1 cellular context compared by ENCODE assay signal in genomic region chr6:39377530-39377929, GRCh38.
TF ChIP-seq lines count a peak whose summit lies in the region.

No MANE protein-coding gene starts in this region.

TF ChIP-seq in HCT116, 20 proteins besides CTCF, POLR2A, EP300 and RAD21 (continued from another document):
- TF ChIP-seq, protein P1, sequence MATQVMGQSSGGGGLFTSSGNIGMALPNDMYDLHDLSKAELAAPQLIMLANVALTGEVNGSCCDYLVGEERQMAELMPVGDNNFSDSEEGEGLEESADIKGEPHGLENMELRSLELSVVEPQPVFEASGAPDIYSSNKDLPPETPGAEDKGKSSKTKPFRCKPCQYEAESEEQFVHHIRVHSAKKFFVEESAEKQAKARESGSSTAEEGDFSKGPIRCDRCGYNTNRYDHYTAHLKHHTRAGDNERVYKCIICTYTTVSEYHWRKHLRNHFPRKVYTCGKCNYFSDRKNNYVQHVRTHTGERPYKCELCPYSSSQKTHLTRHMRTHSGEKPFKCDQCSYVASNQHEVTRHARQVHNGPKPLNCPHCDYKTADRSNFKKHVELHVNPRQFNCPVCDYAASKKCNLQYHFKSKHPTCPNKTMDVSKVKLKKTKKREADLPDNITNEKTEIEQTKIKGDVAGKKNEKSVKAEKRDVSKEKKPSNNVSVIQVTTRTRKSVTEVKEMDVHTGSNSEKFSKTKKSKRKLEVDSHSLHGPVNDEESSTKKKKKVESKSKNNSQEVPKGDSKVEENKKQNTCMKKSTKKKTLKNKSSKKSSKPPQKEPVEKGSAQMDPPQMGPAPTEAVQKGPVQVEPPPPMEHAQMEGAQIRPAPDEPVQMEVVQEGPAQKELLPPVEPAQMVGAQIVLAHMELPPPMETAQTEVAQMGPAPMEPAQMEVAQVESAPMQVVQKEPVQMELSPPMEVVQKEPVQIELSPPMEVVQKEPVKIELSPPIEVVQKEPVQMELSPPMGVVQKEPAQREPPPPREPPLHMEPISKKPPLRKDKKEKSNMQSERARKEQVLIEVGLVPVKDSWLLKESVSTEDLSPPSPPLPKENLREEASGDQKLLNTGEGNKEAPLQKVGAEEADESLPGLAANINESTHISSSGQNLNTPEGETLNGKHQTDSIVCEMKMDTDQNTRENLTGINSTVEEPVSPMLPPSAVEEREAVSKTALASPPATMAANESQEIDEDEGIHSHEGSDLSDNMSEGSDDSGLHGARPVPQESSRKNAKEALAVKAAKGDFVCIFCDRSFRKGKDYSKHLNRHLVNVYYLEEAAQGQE (IDR thresholded peaks at IDR 0.05; ENCODE audit: low read depth) = no peak
- TF ChIP-seq CBX3 (IDR thresholded peaks at IDR 0.05; ENCODE audit: low read depth) = no peak
- TF ChIP-seq POLR2AphosphoS5 (IDR thresholded peaks at IDR 0.05; ENCODE audit: low read depth, low read length) = no peak
- no peak for TF ChIP-seq FOSL1 (IDR thresholded peaks at IDR 0.05; ENCODE audit: low read depth)
- no peak for TF ChIP-seq EGR1 (IDR thresholded peaks at IDR 0.05; ENCODE audit: low read depth)
